ENCODE assay signal across 20 cellular contexts in the genomic region with DNA sequence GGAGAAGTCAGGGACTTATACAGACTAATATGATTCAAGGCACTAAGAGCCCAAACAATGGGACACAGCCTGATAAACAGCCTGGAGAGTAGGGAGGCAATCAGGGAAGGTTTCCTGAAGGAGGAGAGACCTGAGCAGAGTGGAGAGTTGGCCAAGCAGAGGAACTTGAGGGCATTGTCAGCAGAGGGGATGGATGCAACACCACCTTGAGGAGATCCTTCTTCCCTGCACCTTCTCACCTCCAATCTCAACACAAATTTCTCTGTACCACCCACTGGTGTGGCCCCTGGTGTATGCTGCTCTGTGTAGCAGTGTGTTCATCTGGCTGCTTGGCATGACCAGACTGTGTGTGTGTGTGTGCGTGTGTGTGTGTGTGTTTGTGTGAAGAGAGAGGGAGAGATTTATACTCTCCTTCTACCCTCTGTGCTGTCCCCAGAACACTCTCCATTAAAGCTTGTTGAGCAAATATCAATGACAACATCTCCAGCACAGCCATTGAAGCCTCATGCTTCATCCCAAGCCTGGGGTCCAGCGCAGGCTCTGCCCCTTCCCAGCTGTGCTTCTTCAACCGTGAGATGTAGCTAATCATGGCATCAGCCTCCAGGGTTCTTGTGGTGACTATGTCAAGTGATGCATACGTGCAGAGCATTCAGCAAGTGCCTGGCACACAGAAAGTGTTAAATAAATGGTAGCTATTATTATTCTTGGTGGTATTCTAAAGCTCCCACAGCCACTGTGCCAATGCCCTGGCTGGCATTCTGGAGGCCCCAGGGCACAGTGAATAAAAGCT.
"Had no signal": no experiment of that assay in that cellular context is flagged by ENCODE, and none has a peak within 500 bp of the region (broad histone marks: within the 10 kb centered on the region; RNA-seq: fewer than 3 reads in every experiment).

No MANE protein-coding gene starts in this region.

- ATAC-seq: effector memory CD8-positive, alpha-beta T cell; gastroesophageal sphincter; left lobe of liver; naive thymus-derived CD8-positive, alpha-beta T cell; right lobe of liver; stimulated activated naive CD8-positive, alpha-beta T cell treated with anti-CD3 and anti-CD28 coated beads, Interleukin-15, Interleukin-2, amounts not matched to agents 100 U/mL and 50 U/mL, for 24 hours; T-helper 17 cell had no signal

- H3K36me3 ChIP-seq: breast epithelium, gastroesophageal sphincter, right lobe of liver, suprapubic skin had no signal

- H3K27ac Mint-ChIP-seq: activated B cell treated with CpG ODN at 0.5 μM for 24 hours; activated CD4-positive, alpha-beta T cell treated with anti-CD3 and anti-CD28 coated beads, Interleukin-2, amount 10 ng/mL, durations not matched to agents 7 days and 5 days; activated T-helper 1 cell treated with anti-CD3 and anti-CD28 coated beads, Interleukin-12 subunit alpha, Interleukin-12 subunit beta, Interleukin-2, Interleukin-4 antibody, amounts not matched to agents 30 ng/mL and 10 ng/mL and 1 ng/mL, durations not matched to agents 14 hours and 24 hours and 36 hours; dendritic cell treated with granulocyte-macrophage colony-stimulating factor and Interleukin-4, amounts not matched to agents 40 ng/mL and 50 ng/mL, for 4 days; effector memory CD8-positive, alpha-beta T cell; naive thymus-derived CD8-positive, alpha-beta T cell; T-helper 17 cell had no signal

- H3K9me3 ChIP-seq: gastroesophageal sphincter, right lobe of liver, suprapubic skin had no signal

- H3K27me3 Mint-ChIP-seq: activated CD4-positive, alpha-beta T cell treated with anti-CD3 and anti-CD28 coated beads, Interleukin-2, amount 10 ng/mL, durations not matched to agents 7 days and 5 days had no signal

- H3K4me1 Mint-ChIP-seq: activated B cell treated with CpG ODN at 0.5 μM for 24 hours; activated CD4-positive, alpha-beta T cell treated with anti-CD3 and anti-CD28 coated beads, Interleukin-2, amount 10 ng/mL, durations not matched to agents 7 days and 5 days had no signal

- H3K27me3 ChIP-seq: gastroesophageal sphincter, right lobe of liver had no signal

- H3K36me3 Mint-ChIP-seq: naive thymus-derived CD8-positive, alpha-beta T cell had no signal

- H3K4me3 ChIP-seq: breast epithelium, gastroesophageal sphincter, right lobe of liver, smooth muscle cell, suprapubic skin had no signal

- H3K4me2 ChIP-seq: smooth muscle cell had no signal

- H3K4me3 Mint-ChIP-seq: activated B cell treated with CpG ODN at 0.5 μM for 24 hours; activated CD4-positive, alpha-beta T cell treated with anti-CD3 and anti-CD28 coated beads, Interleukin-2, amount 10 ng/mL, durations not matched to agents 7 days and 5 days; activated T-helper 1 cell treated with anti-CD3 and anti-CD28 coated beads, Interleukin-12 subunit alpha, Interleukin-12 subunit beta, Interleukin-2, Interleukin-4 antibody, amounts not matched to agents 30 ng/mL and 10 ng/mL and 1 ng/mL, durations not matched to agents 14 hours and 24 hours and 36 hours; dendritic cell treated with granulocyte-macrophage colony-stimulating factor and Interleukin-4, amounts not matched to agents 40 ng/mL and 50 ng/mL, for 4 days; effector memory CD8-positive, alpha-beta T cell; naive thymus-derived CD8-positive, alpha-beta T cell; T-helper 17 cell had no signal

- DNase-seq: activated B cell treated with CpG ODN at 0.5 μM for 24 hours; activated CD4-positive, alpha-beta T cell treated with anti-CD3 and anti-CD28 coated beads, Interleukin-2, amount 10 ng/mL, durations not matched to agents 7 days and 5 days; activated naive CD4-positive, alpha-beta T cell; aorta; cerebellar nuclear complex; effector memory CD8-positive, alpha-beta T cell; naive thymus-derived CD8-positive, alpha-beta T cell; right lobe of liver; stimulated activated CD4-positive, alpha-beta T cell treated with anti-CD3 and anti-CD28 coated beads, Interleukin-4, amount 100 ng/mL, for 4 hours; stimulated activated CD8-positive, alpha-beta memory T cell treated with anti-CD3 and anti-CD28 coated beads, Interleukin-4, amount 100 ng/mL, for 48 hours; stimulated activated naive CD8-positive, alpha-beta T cell treated with anti-CD3 and anti-CD28 coated beads, Interleukin-15, Interleukin-2, amounts not matched to agents 100 U/mL and 50 U/mL, for 24 hours; T-helper 17 cell; trophoblast cell had no signal

- H3K4me1 ChIP-seq: breast epithelium, gastroesophageal sphincter, right lobe of liver, suprapubic skin had no signal

- H3K9me3 Mint-ChIP-seq: activated T-helper 1 cell treated with anti-CD3 and anti-CD28 coated beads, Interleukin-12 subunit alpha, Interleukin-12 subunit beta, Interleukin-2, Interleukin-4 antibody, amounts not matched to agents 30 ng/mL and 10 ng/mL and 1 ng/mL, durations not matched to agents 14 hours and 24 hours and 36 hours had no signal

- H3K27ac ChIP-seq: breast epithelium, gastroesophageal sphincter, right lobe of liver, suprapubic skin had no signal
